In the genomic region with DNA sequence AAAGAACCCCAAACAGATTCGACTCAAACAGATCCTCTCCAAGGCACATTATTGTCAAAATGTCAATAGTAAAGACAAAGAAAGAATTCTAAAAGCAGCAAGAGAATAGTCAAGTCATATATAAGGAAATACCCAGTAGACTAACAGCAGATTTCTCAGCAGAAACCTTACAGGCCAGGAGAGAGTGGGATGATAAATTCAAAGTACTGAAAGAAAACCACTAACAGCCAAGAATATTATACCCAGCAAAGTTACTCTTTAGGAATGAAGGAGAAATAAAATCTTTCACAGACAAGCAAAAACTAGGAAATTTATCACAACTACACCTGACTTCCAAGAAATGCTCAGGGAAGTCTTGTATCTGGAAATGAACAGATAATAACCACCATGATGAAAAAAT, we compare ENCODE assay signal across 23 cellular contexts.
"Had no signal": no experiment of that assay in that cellular context is flagged by ENCODE, and none has a peak within 500 bp of the region (broad histone marks: within the 10 kb centered on the region; RNA-seq: fewer than 3 reads in every experiment).

No MANE protein-coding gene starts in this region.

- H3K9me3 ChIP-seq: colonic mucosa, gastrocnemius medialis had no signal

- H3K4me3 ChIP-seq: colonic mucosa, coronary artery, dorsolateral prefrontal cortex, esophagus muscularis mucosa, esophagus squamous epithelium, gastrocnemius medialis, gastroesophageal sphincter, heart left ventricle, heart right ventricle had no signal

- H3K4me1 ChIP-seq: colonic mucosa, esophagus muscularis mucosa, esophagus squamous epithelium, foreskin keratinocyte, gastrocnemius medialis, gastroesophageal sphincter, heart left ventricle, heart right ventricle had no signal

- H3K27ac ChIP-seq: colonic mucosa, coronary artery, dorsolateral prefrontal cortex, epithelial cell of prostate, esophagus muscularis mucosa, esophagus squamous epithelium, foreskin keratinocyte, gastrocnemius medialis, gastroesophageal sphincter, heart left ventricle, heart right ventricle had no signal

- H3K36me3 ChIP-seq: colonic mucosa, esophagus muscularis mucosa, esophagus squamous epithelium, gastrocnemius medialis, gastroesophageal sphincter, heart left ventricle, heart right ventricle had no signal

- DNase-seq: colonic mucosa; cortex of kidney; dermis blood vessel endothelial cell; dorsolateral prefrontal cortex; effector CD4-positive, alpha-beta T cell; effector CD8-positive, alpha-beta T cell; effector memory CD4-positive, alpha-beta T cell; effector memory CD8-positive, alpha-beta T cell; endodermal cell; erythroblast; esophagus squamous epithelium; foreskin fibroblast; foreskin keratinocyte; foreskin melanocyte; gastrocnemius medialis; glutamatergic neuron; head of caudate nucleus; heart left ventricle; heart right ventricle had no signal
